ENCODE assay signal across 16 cellular contexts in genomic region chr5:38462972-38463633, GRCh38.
DNase-seq lines count a peak whose midpoint lies in the region; ATAC-seq and TF ChIP-seq lines count a peak whose summit lies in the region.
"Had no signal": no experiment of that assay in that cellular context is flagged by ENCODE, and none has a peak within 500 bp of the region (broad histone marks: within the 10 kb centered on the region; RNA-seq: fewer than 3 reads in every experiment).

No MANE protein-coding gene starts in this region.

- no peaks in the 10 kb centered on the region for H3K9me3 Mint-ChIP-seq in glutamatergic neuron (ENCODE audit: unreplicated experiment)
- H3K9me3 Mint-ChIP-seq: nephron had no signal

- H3K27ac ChIP-seq in skeletal muscle tissue (ENCODE audit: low read depth, low read length) (peak overlapping the region; percentile 85), aorta (ENCODE audit: low read depth in 1 of 2, low read length in 2 of 2) (no peak overlapping the region)

- H3K36me3 Mint-ChIP-seq in glutamatergic neuron (ENCODE audit: unreplicated experiment): no peaks in the 10 kb centered on the region
- H3K36me3 Mint-ChIP-seq: CD4-positive, CD25-positive, alpha-beta regulatory T cell had no signal

- H3K27ac Mint-ChIP-seq in glutamatergic neuron (ENCODE audit: unreplicated experiment): no peak overlapping the region
- H3K27ac Mint-ChIP-seq: CD4-positive, CD25-positive, alpha-beta regulatory T cell had no signal

- ATAC-seq in aorta (ENCODE audit: low FRiP score): no peak

- no peaks in the 10 kb centered on the region for H3K27me3 Mint-ChIP-seq in glutamatergic neuron (ENCODE audit: unreplicated experiment)

- H3K9ac ChIP-seq in skeletal muscle tissue (ENCODE audit: low read depth in 1 of 3, low read length in 3 of 3): peak overlapping the region in 2 of 3 donors; percentile 45 to 74

- no peak for TF ChIP-seq CTCF in glutamatergic neuron (IDR thresholded peaks at IDR 0.05; ENCODE audit: partially characterized antibody, unreplicated experiment)

- 32 to 36% methylated on average over 7 of the region's 7 CpGs for WGBS in aorta, 2 donors

- H3K27me3 ChIP-seq in skeletal muscle tissue (ENCODE audit: control insufficient read depth in 3 of 3, insufficient read depth in 3 of 3, low read length in 3 of 3): no peaks in the 10 kb centered on the region
- no peaks in the 10 kb centered on the region for H3K27me3 ChIP-seq in aorta (ENCODE audit: control insufficient read depth in 1 of 2, insufficient read depth in 2 of 2, low read length in 1 of 2)

- H3K36me3 ChIP-seq in skeletal muscle tissue (ENCODE audit: control insufficient read depth in 3 of 3, insufficient read depth in 3 of 3, low read length in 3 of 3) (peaks cover 3 to 17% (median 9%) of the 10 kb centered on the region in 3 donors), aorta (ENCODE audit: control insufficient read depth in 1 of 2, insufficient read depth in 2 of 2, low read length in 1 of 2) (peaks cover 0 to 2% of the 10 kb centered on the region in 2 donors)

- H3K4me3 ChIP-seq in skeletal muscle tissue (ENCODE audit: low read length in 3 of 3) (no peak overlapping the region), aorta (ENCODE audit: low read length in 2 of 2) (no peak overlapping the region)

- intact Hi-C loops in aorta (cut with DNase I): no loop called here

- H3K4me1 Mint-ChIP-seq in glutamatergic neuron (ENCODE audit: low read depth, unreplicated experiment): no peaks in the 10 kb centered on the region
- H3K4me1 Mint-ChIP-seq: CD4-positive, CD25-positive, alpha-beta regulatory T cell had no signal

- peaks cover 57 to 60% (median 59%) of the 10 kb centered on the region in 3 donors for H3K4me1 ChIP-seq in skeletal muscle tissue (ENCODE audit: control insufficient read depth in 3 of 3, insufficient read depth in 3 of 3, low read length in 3 of 3)
- H3K4me1 ChIP-seq in aorta (ENCODE audit: control insufficient read depth in 1 of 2, insufficient read depth in 2 of 2, low read length in 2 of 2): peaks cover 0 to 1% of the 10 kb centered on the region in 2 donors

- H3K4me3 Mint-ChIP-seq in glutamatergic neuron (ENCODE audit: unreplicated experiment): no peak overlapping the region
- H3K4me3 Mint-ChIP-seq: CD4-positive, CD25-positive, alpha-beta regulatory T cell; nephron had no signal

- H3K9me3 ChIP-seq in skeletal muscle tissue (ENCODE audit: control insufficient read depth in 3 of 3, low read length in 3 of 3): no peaks in the 10 kb centered on the region
- no peaks in the 10 kb centered on the region for H3K9me3 ChIP-seq in aorta (ENCODE audit: control insufficient read depth, low read length)

- peak; percentile 58 for DNase-seq in H4 (ENCODE audit: low spot score)
- DNase-seq in SHP77 treated with DMSO at 0.1 percent for 48 hours (lab: John Stamatoyannopoulos, UW): peak; percentile 52
- DNase-seq in hepatic stellate cell (ENCODE audit: low spot score): peak; percentile 33
- no peak for DNase-seq in epidermal melanocyte (ENCODE audit: insufficient read length, low spot score)
- no peak for DNase-seq in T-helper 1 cell
- DNase-seq in aorta: no peak
- DNase-seq in glutamatergic neuron: no peak
- DNase-seq: activated CD4-positive, CD25-positive, alpha-beta regulatory T cell; activated T-cell treated with anti-CD3 and anti-CD28 coated beads, Interleukin-2, amount 50 U/mL, for 48 hours; CD4-positive, CD25-positive, alpha-beta regulatory T cell; NCI-H1105 treated with DMSO at 0.1 percent for 48 hours; NCI-H748 treated with DMSO at 0.1 percent for 48 hours; stimulated activated CD8-positive, alpha-beta memory T cell treated with anti-CD3 and anti-CD28 coated beads, Interleukin-4, amount 100 ng/mL, for 48 hours; SW 1271 had no signal

Comparison
In these comparisons a context has a peak if more than half of its experiments do, and no peak if none do; other contexts are left out.
1. DNase-seq: peak in H4 (single experiment), SHP77 treated with DMSO at 0.1 percent for 48 hours (single experiment) and hepatic stellate cell (single experiment); none in epidermal melanocyte (single experiment), T-helper 1 cell (0 of 5), aorta (0 of 2) and glutamatergic neuron (single experiment).